9 cellular contexts compared by ENCODE assay signal in genomic region chr5:37683072-37683471, GRCh38.
"Had no signal": no experiment of that assay in that cellular context is flagged by ENCODE, and none has a peak within 500 bp of the region (broad histone marks: within the 10 kb centered on the region; RNA-seq: fewer than 3 reads in every experiment).

No MANE protein-coding gene starts in this region.

- FAIRE-seq: H1 had no signal

- H3K4me1 ChIP-seq: HAP-1 had no signal

- DNase-seq: GM23248, GOT3, H7, H9, HCEC 1CT, HFFc6 had no signal

- H3K4me2 ChIP-seq: GM23338 had no signal

- H2AFZ ChIP-seq: GM23248, GM23338 had no signal

- H3K4me3 ChIP-seq: GM23248, GM23338, HAP-1 had no signal

- H3K9me3 ChIP-seq: HAP-1 had no signal

- H3K9ac ChIP-seq: GM23248 had no signal

- H3K27ac ChIP-seq: GM23248 had no signal

- H3K36me3 ChIP-seq: HAP-1 had no signal
